1 cellular context compared by ENCODE assay signal in the genomic region with DNA sequence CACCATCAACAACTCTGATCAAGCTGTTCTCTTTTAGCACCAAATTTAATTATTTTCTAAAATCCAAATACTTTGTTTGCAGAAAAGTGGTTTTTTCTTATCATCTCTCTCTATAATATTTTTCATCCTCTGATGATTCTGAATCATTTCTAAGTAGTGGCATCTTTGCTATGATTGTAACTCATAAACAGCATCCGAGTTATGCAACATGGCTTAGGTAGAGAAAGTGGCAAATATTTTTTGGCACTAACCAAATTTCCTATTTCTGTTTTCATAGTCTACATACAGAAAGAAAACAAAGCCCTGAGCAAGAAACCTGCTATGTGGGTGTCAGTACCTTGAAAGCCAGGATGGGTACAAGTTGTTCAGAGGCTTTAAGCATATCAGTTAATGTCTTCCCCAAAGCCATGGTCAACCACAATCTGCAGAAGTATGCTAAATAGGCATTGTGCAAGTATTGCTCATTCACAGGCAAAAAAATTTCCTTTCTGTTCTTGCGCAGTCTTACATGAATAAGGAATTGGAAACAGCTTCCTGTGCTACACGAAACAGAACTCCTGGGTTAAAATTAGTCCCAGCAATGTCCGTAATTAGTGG.
TF ChIP-seq lines count a peak whose summit lies in the region.

No MANE protein-coding gene starts in this region.

TF ChIP-seq in SK-N-SH treated with all-trans-retinoic acid at 6 μM for 48 hours, 23 proteins besides CTCF, POLR2A, EP300 and RAD21 (continued from another document):
- TF ChIP-seq, protein P1, sequence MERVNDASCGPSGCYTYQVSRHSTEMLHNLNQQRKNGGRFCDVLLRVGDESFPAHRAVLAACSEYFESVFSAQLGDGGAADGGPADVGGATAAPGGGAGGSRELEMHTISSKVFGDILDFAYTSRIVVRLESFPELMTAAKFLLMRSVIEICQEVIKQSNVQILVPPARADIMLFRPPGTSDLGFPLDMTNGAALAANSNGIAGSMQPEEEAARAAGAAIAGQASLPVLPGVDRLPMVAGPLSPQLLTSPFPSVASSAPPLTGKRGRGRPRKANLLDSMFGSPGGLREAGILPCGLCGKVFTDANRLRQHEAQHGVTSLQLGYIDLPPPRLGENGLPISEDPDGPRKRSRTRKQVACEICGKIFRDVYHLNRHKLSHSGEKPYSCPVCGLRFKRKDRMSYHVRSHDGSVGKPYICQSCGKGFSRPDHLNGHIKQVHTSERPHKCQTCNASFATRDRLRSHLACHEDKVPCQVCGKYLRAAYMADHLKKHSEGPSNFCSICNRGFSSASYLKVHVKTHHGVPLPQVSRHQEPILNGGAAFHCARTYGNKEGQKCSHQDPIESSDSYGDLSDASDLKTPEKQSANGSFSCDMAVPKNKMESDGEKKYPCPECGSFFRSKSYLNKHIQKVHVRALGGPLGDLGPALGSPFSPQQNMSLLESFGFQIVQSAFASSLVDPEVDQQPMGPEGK (CRISPR knock-in tag; IDR thresholded peaks at IDR 0.05; ENCODE audit: borderline replicate concordance): no peak
- TF ChIP-seq OSR1 (CRISPR knock-in tag; IDR thresholded peaks at IDR 0.05) (no peak), BACH2 (CRISPR knock-in tag; IDR thresholded peaks at IDR 0.05; ENCODE audit: borderline replicate concordance) (no peak), PPARA (CRISPR knock-in tag; IDR thresholded peaks at IDR 0.05; ENCODE audit: borderline replicate concordance) (no peak), ISL1 (CRISPR knock-in tag; IDR thresholded peaks at IDR 0.05) (no peak), ZC3H10 (CRISPR knock-in tag; IDR thresholded peaks at IDR 0.05) (no peak), ZFP30 (CRISPR knock-in tag; IDR thresholded peaks at IDR 0.05) (no peak), ZNF565 (CRISPR knock-in tag; conservative IDR thresholded peaks at IDR 0.05; ENCODE audit: low read depth) (no peak)
- TF ChIP-seq, protein P2, sequence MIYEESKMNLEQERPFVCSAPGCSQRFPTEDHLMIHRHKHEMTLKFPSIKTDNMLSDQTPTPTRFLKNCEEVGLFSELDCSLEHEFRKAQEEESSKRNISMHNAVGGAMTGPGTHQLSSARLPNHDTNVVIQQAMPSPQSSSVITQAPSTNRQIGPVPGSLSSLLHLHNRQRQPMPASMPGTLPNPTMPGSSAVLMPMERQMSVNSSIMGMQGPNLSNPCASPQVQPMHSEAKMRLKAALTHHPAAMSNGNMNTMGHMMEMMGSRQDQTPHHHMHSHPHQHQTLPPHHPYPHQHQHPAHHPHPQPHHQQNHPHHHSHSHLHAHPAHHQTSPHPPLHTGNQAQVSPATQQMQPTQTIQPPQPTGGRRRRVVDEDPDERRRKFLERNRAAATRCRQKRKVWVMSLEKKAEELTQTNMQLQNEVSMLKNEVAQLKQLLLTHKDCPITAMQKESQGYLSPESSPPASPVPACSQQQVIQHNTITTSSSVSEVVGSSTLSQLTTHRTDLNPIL (CRISPR knock-in tag; IDR thresholded peaks at IDR 0.05; ENCODE audit: low read depth): no peak
TF ChIP-seq in SK-N-SH treated with all-trans-retinoic acid at 6 μM for 48 hours: peak in this region for 0.
